Comparison of ENCODE assay signal across 8 cellular contexts in the genomic region with DNA sequence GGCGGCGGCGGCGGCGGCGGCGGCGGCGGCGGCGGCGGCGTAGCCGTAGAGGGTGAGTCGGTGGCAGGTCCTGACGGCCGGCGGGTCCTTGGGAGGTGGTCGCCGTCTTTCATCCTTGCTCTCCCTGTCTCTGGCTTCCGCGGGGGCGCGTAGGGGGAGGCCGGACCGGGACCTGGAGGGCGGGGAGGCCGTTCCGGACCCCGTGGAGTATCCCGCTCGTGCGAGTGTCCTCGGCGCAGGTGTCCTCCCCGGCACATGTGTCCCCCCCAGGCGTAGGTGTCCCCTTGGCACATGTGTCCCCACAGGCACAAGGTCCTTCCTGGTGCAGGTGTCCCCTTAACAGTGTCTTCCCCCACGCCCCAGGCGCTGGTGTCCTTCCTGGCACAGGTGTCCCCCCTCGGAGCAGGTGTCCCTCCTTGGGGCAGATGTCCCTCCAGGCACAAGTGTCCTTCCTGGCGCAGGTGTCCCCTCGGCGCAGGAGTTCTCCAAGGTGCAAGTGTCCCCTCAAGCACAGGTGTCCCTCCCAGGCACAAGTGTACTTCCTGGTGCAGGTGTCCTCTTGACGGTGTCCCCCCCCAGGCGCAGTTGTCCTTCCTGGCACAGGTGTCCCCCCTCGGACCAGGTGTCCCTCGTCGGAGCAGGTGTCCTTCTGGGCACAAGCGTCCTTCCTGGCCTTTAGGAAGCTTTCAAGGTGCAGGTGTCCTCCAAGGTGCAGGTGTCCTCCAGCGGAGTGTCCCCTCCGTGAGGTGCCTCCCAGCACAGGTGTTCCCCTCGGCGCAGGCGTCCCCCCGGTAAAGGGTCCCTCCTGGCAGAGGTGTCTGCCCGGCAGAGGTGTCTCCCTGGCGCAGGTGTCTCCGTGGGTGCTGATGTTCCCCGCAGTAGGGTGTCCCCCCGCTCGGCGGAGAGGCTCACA. TPM values are rescaled to one million over a fixed set of nuclear protein-coding genes. Genes with fewer than 3 reads are reported as not detected.
A peak's percentile ranks its signal among the peaks of the same experiment; 100 is the strongest.
DNase-seq lines count a peak whose midpoint lies in the region; ATAC-seq and TF ChIP-seq lines count a peak whose summit lies in the region.

No MANE protein-coding gene starts in this region.

- H4K20me1 ChIP-seq in H9 (ENCODE audit: control insufficient read depth, insufficient read depth, insufficient read length), result no peaks in the 10 kb centered on the region

- peaks cover 21% of the 10 kb centered on the region for H3K27me3 Mint-ChIP-seq in H9 (ENCODE audit: low read depth)

- ATAC-seq in sciatic nerve, result peak; percentile 23
- no peak for ATAC-seq in GM19463 (IDR thresholded peaks at IDR 0.05; ENCODE audit: unreplicated experiment)

- H4K8ac ChIP-seq in H9 (replicated peaks; ENCODE audit: insufficient read length, low read depth, low read length), result no peak overlapping the region

- H3K23me2 ChIP-seq in H9 (ENCODE audit: insufficient read length, low read depth, low read length, poor library complexity, severe bottlenecking), result peaks cover 12% of the 10 kb centered on the region

- H2BK120ac ChIP-seq in H9 (ENCODE audit: low read depth, low read length, poor library complexity, severe bottlenecking), result no peak overlapping the region

- no peak overlapping the region for H2BK20ac ChIP-seq in H9 (ENCODE audit: low read depth, low read length, poor library complexity, severe bottlenecking)

- peak overlapping the region; percentile 99 for H3K4me3 ChIP-seq in GM06990 (replicated peaks; ENCODE audit: low read depth, low read length)
- peak overlapping the region; percentile 92 for H3K4me3 ChIP-seq in left ventricle myocardium inferior

- H3K4me1 Mint-ChIP-seq in H9, result peaks cover 8 to 10% of the 10 kb centered on the region in 2 experiments; a peak in 3 of 4 replicates

- TF ChIP-seq CTCF in GM06990 (IDR thresholded peaks at IDR 0.05; ENCODE audit: insufficient read depth, low read length, poor library complexity, severe bottlenecking) (no peak), H9 (conservative IDR thresholded peaks at IDR 0.05) (no peak), left ventricle myocardium inferior (IDR thresholded peaks at IDR 0.05; ENCODE audit: borderline replicate concordance) (no peak)

- H3K27ac ChIP-seq in H9 (ENCODE audit: insufficient read length, low read depth, low read length) (no peak overlapping the region), left ventricle myocardium inferior (replicated peaks) (peak overlapping the region; percentile 90)

- peak overlapping the region; percentile 94 to 98 for H3K4me3 Mint-ChIP-seq in H9

- H3K27ac Mint-ChIP-seq in H9, result no peak overlapping the region; a peak in 1 of 7 replicates

- H3K9ac ChIP-seq in H9 (ENCODE audit: extremely low read depth, insufficient read length, low read length), result peak overlapping the region; percentile 56

- no peaks in the 10 kb centered on the region for H3K27me3 ChIP-seq in GM06990 (replicated peaks; ENCODE audit: control insufficient read depth, insufficient read depth, low read length)
- H3K27me3 ChIP-seq in H9 (ENCODE audit: insufficient read depth, low read length), result no peaks in the 10 kb centered on the region
- no peaks in the 10 kb centered on the region for H3K27me3 ChIP-seq in left ventricle myocardium inferior (ENCODE audit: low read depth)

- no peak overlapping the region for H2BK5ac ChIP-seq in H9 (ENCODE audit: insufficient read length, low read length)

- no peak overlapping the region for H4K5ac ChIP-seq in H9 (ENCODE audit: insufficient read length, low read depth, low read length)

- no peak overlapping the region for H3K23ac ChIP-seq in H9 (ENCODE audit: insufficient read length, low read depth, low read length)

- H3K4me2 ChIP-seq in H9 (ENCODE audit: insufficient read depth, insufficient read length, low read length), result peak overlapping the region; percentile 96

- H3K9me3 Mint-ChIP-seq in H9, result 0 out of 5 replicates have a peak, but pooled peaks cover 0 to 3% of the 10 kb centered on the region in 2 experiments

- H3K56ac ChIP-seq in H9 (ENCODE audit: insufficient read length, low read depth, low read length), result no peak overlapping the region

- 0 out of 2 replicates have a peak overlapping the region, but pooled peaks have one; percentile 24 for H3K14ac ChIP-seq in H9 (ENCODE audit: insufficient read depth, low read length)

- DNase-seq in GM06990 (ENCODE audit: extremely low read depth, insufficient read length) (no peak), H9 (peak; percentile 33), NCI-H146 treated with DMSO at 0.1 percent for 48 hours (lab: John Stamatoyannopoulos, UW; ENCODE audit: unreplicated experiment) (peak; percentile 18), left ventricle myocardium inferior (peak; percentile 7), sciatic nerve (ENCODE audit: low spot score) (peak; percentile 57), activated gamma-delta T cell treated with Interleukin-2 at 50 U/mL for 16 hours (no peak)
- DNase-seq in activated naive CD4-positive, alpha-beta T cell treated with anti-CD3 and anti-CD28 coated beads, Interleukin-2, amount 50 U/mL, for 16 hours, result peak; percentile 54

- H3K36me3 Mint-ChIP-seq in H9 (ENCODE audit: insufficient read depth in 1 of 3, low read depth in 3 of 3), result peaks cover 15 to 23% (median 22%) of the 10 kb centered on the region in 3 experiments; a peak in 6 of 7 replicates

- H3K4ac ChIP-seq in H9 (ENCODE audit: low read depth, low read length), result no peak overlapping the region

- H3K9me3 ChIP-seq in H9 (ENCODE audit: control insufficient read depth, low read depth, low read length) (no peaks in the 10 kb centered on the region), left ventricle myocardium inferior (replicated peaks) (no peaks in the 10 kb centered on the region)

- no peak overlapping the region for H2BK12ac ChIP-seq in H9 (ENCODE audit: insufficient read length, low read depth, low read length)

- no peak overlapping the region for H3K18ac ChIP-seq in H9 (ENCODE audit: insufficient read length, low read depth, low read length)

- peaks cover 10% of the 10 kb centered on the region for H3K79me1 ChIP-seq in H9 (ENCODE audit: insufficient read depth, low read depth, low read length, poor library complexity, severe bottlenecking)

- no peak overlapping the region for H4K91ac ChIP-seq in H9 (ENCODE audit: insufficient read length, low read depth, low read length)

- peaks cover 19% of the 10 kb centered on the region for H3K36me3 ChIP-seq in GM06990 (ENCODE audit: control insufficient read depth, insufficient read depth, low read length)
- H3K36me3 ChIP-seq in left ventricle myocardium inferior, result peaks cover 17% of the 10 kb centered on the region

- WGBS in H9 (ENCODE audit: extremely low coverage, insufficient read length, low lambda C conversion rate), result no CpG with 5 or more reads among the region's 62 CpGs

- H2AFZ ChIP-seq in H9 (ENCODE audit: low read length), result no peak overlapping the region

- no peak overlapping the region for H2BK15ac ChIP-seq in H9 (ENCODE audit: low read depth, low read length)

- intact Hi-C loops in left ventricle myocardium inferior (cut with micrococcal nuclease) (no loop called here), sciatic nerve (cut with DNase I) (no loop called here)

- no peaks in the 10 kb centered on the region for H3K4me1 ChIP-seq in H9 (ENCODE audit: insufficient read depth, low read length)
- peaks cover 30% of the 10 kb centered on the region for H3K4me1 ChIP-seq in left ventricle myocardium inferior

- no peak overlapping the region for H2AK5ac ChIP-seq in H9 (ENCODE audit: insufficient read length, low read length)

- H3K79me2 ChIP-seq in H9 (ENCODE audit: insufficient read depth, low read length), result peaks cover 6% of the 10 kb centered on the region; the same call in 1 of the 2 replicates

- H3T11ph ChIP-seq in H9 (ENCODE audit: low read length), result no peak overlapping the region

RNA-seq across cellular contexts. Expression of gene EXOC3, which starts 0.5 kb away (rescaled TPM):
- total RNA-seq in H9 (2021), result 36.7 and 37.6 TPM in 2 replicates
- total RNA-seq in left ventricle myocardium inferior, result 46.2 TPM
- 58.4 TPM for total RNA-seq in sciatic nerve

Comparison
In these comparisons a context has a peak if more than half of its experiments do, and no peak if none do; other contexts are left out.
1. DNase-seq: peak in H9 (single experiment), NCI-H146 treated with DMSO at 0.1 percent for 48 hours (single experiment), activated naive CD4-positive, alpha-beta T cell treated with anti-CD3 and anti-CD28 coated beads, Interleukin-2, amount 50 U/mL, for 16 hours (single experiment), left ventricle myocardium inferior (single experiment) and sciatic nerve (single experiment); none in GM06990 (single experiment) and activated gamma-delta T cell treated with Interleukin-2 at 50 U/mL for 16 hours (single experiment).